9 cellular contexts compared by ENCODE assay signal in genomic region chr1:202162049-202162417, GRCh38. TPM values are rescaled to one million over a fixed set of nuclear protein-coding genes. Genes with fewer than 3 reads are reported as not detected.
DNase-seq lines count a peak whose midpoint lies in the region; ATAC-seq, FAIRE-seq and TF ChIP-seq lines count a peak whose summit lies in the region.
"Had no signal": no experiment of that assay in that cellular context is flagged by ENCODE, and none has a peak within 500 bp of the region (broad histone marks: within the 10 kb centered on the region; RNA-seq: fewer than 3 reads in every experiment).

No MANE protein-coding gene starts in this region.

- H3K9me3 ChIP-seq in K562 (replicated peaks; ENCODE audit: control insufficient read depth, insufficient read depth, low read depth, low read length) = no peaks in the 10 kb centered on the region
- H3K9me3 ChIP-seq: MG63 had no signal

- peak in 3 of 5 experiments; percentile 21 to 82 (median 49) for DNase-seq in T-helper 2 cell
- peak; percentile 73 to 85 (median 74) for DNase-seq in K562 (ENCODE audit: extremely low read depth in 1 of 4, low spot score in 3 of 4)
- DNase-seq in stimulated activated effector memory CD8-positive, alpha-beta T cell treated with anti-CD3 and anti-CD28 coated beads, Interleukin-12 subunit alpha, Interleukin-12 subunit beta, amount 100 ng/mL, for 72 hours (ENCODE audit: low spot score in 2 of 2) = peak; percentile 55 to 81
- DNase-seq in middle frontal gyrus (ENCODE audit: extremely low spot score, low spot score) = no peak
- no peak for DNase-seq in MCF 10A (ENCODE audit: unreplicated experiment)
- no peak for DNase-seq in NCI-H187 treated with DMSO at 0.1 percent for 48 hours (lab: John Stamatoyannopoulos, UW)
- DNase-seq: MG63 had no signal

- POLR2A ChIA-PET in K562 (lab: Yijun Ruan, JAX) (interaction anchor here (0.6 to 2.9 kb wide), 9 partner anchors 7 to 683 kb away, joined by 3 to 21 read pairs (median 3); no protein-coding TSS in a partner anchor), MCF 10A (lab: Yijun Ruan, JAX) (no interaction called here)

- no peaks in the 10 kb centered on the region for H3K9me1 ChIP-seq in K562 (ENCODE audit: control insufficient read depth, insufficient read depth, low read length)

- no peak for FAIRE-seq in K562 (lab: Jason Lieb, UNC)

- intact Hi-C loops in K562 (cut with micrococcal nuclease) = no loop called here
- intact Hi-C loops in MCF 10A (cut with micrococcal nuclease) = no loop called here

- H2AFZ ChIP-seq in K562 (ENCODE audit: low read depth, low read length) = peak overlapping the region; percentile 54

- H3K27ac Mint-ChIP-seq in stimulated activated effector memory CD8-positive, alpha-beta T cell treated with anti-CD3 and anti-CD28 coated beads, Interleukin-12 subunit alpha, Interleukin-12 subunit beta, amount 100 ng/mL, for 72 hours = peak overlapping the region; percentile 99
- H3K27ac Mint-ChIP-seq in MCF 10A (ENCODE audit: low read depth, unreplicated experiment) = no peak overlapping the region

- no peak for TF ChIP-seq POLR2A in K562 (conservative IDR thresholded peaks at IDR 0.05)

- peak; percentile 51 for TF ChIP-seq EP300 in K562 (IDR thresholded peaks at IDR 0.05; ENCODE audit: low read length)

- in situ Hi-C loops in K562 (cut with MboI) = no loop called here

- H3K4me2 ChIP-seq in K562 (ENCODE audit: insufficient read depth, low read length) = peak overlapping the region; percentile 90

- peak overlapping the region; percentile 100 for H3K4me3 Mint-ChIP-seq in stimulated activated effector memory CD8-positive, alpha-beta T cell treated with anti-CD3 and anti-CD28 coated beads, Interleukin-12 subunit alpha, Interleukin-12 subunit beta, amount 100 ng/mL, for 72 hours
- no peak overlapping the region for H3K4me3 Mint-ChIP-seq in MCF 10A (ENCODE audit: unreplicated experiment)

- H3K36me3 ChIP-seq in K562 (ENCODE audit: control insufficient read depth, insufficient read depth, low read length) = peaks cover 19% of the 10 kb centered on the region; the same call in 2 of the 3 replicates
- H3K36me3 ChIP-seq: MG63 had no signal

- peaks cover 53% of the 10 kb centered on the region for H3K36me3 Mint-ChIP-seq in stimulated activated effector memory CD8-positive, alpha-beta T cell treated with anti-CD3 and anti-CD28 coated beads, Interleukin-12 subunit alpha, Interleukin-12 subunit beta, amount 100 ng/mL, for 72 hours
- H3K36me3 Mint-ChIP-seq in MCF 10A (ENCODE audit: insufficient read depth, unreplicated experiment) = peaks cover 6% of the 10 kb centered on the region

- peak overlapping the region; percentile 57 for H3K4me3 ChIP-seq in K562
- H3K4me3 ChIP-seq: MG63 had no signal

- peak overlapping the region; percentile 89 to 91 for H3K9ac ChIP-seq in K562 (ENCODE audit: insufficient read depth in 1 of 2, low read depth in 2 of 2, low read length in 2 of 2)

- CTCF ChIA-PET in K562 (lab: Yijun Ruan, JAX; ENCODE audit: low intra/inter-chr PET ratio) = no interaction called here
- CTCF ChIA-PET in MCF 10A (lab: Yijun Ruan, JAX) = interaction anchor here (1.2 to 4.5 kb wide), 4 partner anchors 23 to 30 kb away, joined by 4 to 18 read pairs (median 10); no protein-coding TSS in a partner anchor

- H3K79me2 ChIP-seq in K562 (ENCODE audit: control insufficient read depth, insufficient read depth, low read length) = peaks cover 98% of the 10 kb centered on the region

- no peaks in the 10 kb centered on the region for H3K9me3 Mint-ChIP-seq in stimulated activated effector memory CD8-positive, alpha-beta T cell treated with anti-CD3 and anti-CD28 coated beads, Interleukin-12 subunit alpha, Interleukin-12 subunit beta, amount 100 ng/mL, for 72 hours
- no peaks in the 10 kb centered on the region for H3K9me3 Mint-ChIP-seq in MCF 10A (ENCODE audit: unreplicated experiment)

- TF ChIP-seq RAD21 in K562 (CRISPR knock-in tag; conservative IDR thresholded peaks at IDR 0.05 in 1 of 2, IDR thresholded peaks at IDR 0.05 in 1 of 2) = no peak

- ATAC-seq in GM21825 (IDR thresholded peaks at IDR 0.05; ENCODE audit: unreplicated experiment) (peak; percentile 36), K562 (peak; percentile 11), HG03460 (IDR thresholded peaks at IDR 0.05; ENCODE audit: unreplicated experiment) (no peak)
- peak; percentile 48 for ATAC-seq in stimulated activated effector memory CD8-positive, alpha-beta T cell treated with anti-CD3 and anti-CD28 coated beads, Interleukin-12 subunit alpha, Interleukin-12 subunit beta, amount 100 ng/mL, for 72 hours

- BruUV-seq in K562 (replicated peaks; lab: Mats Ljungman, UMichigan) (no TSS peak), MCF 10A (replicated peaks; lab: Mats Ljungman, UMichigan) (no TSS peak)

- H3K4me1 ChIP-seq in K562 (replicated peaks in 1 of 2; ENCODE audit: control insufficient read depth in 2 of 2, insufficient read depth in 2 of 2, low read length in 2 of 2) = peaks cover 84 to 90% of the 10 kb centered on the region in 2 experiments

- no peaks in the 10 kb centered on the region for H4K20me1 ChIP-seq in K562 (replicated peaks; ENCODE audit: control insufficient read depth, insufficient read depth, low read length)

- H3K27ac ChIP-seq in K562 (ENCODE audit: extremely low read depth, low read depth, low read length) = peak overlapping the region; percentile 99

- TF ChIP-seq CTCF in K562 (IDR thresholded peaks at IDR 0.05 in 2 of 3, conservative IDR thresholded peaks at IDR 0.05 in 1 of 3; ENCODE audit: insufficient read depth in 2 of 3, low read depth in 1 of 3, low read length in 3 of 3) = no peak
- no peak for TF ChIP-seq CTCF in MCF 10A (IDR thresholded peaks at IDR 0.05; ENCODE audit: unreplicated experiment)

- WGBS in K562 (ENCODE audit: insufficient coverage, low coverage, missing lambda C conversion rate) = 0% methylated on average over 3 of the region's 4 CpGs

- peaks cover 97% of the 10 kb centered on the region for H3K4me1 Mint-ChIP-seq in stimulated activated effector memory CD8-positive, alpha-beta T cell treated with anti-CD3 and anti-CD28 coated beads, Interleukin-12 subunit alpha, Interleukin-12 subunit beta, amount 100 ng/mL, for 72 hours
- H3K4me1 Mint-ChIP-seq in MCF 10A (ENCODE audit: insufficient read depth, unreplicated experiment) = peaks cover 7% of the 10 kb centered on the region

- no peaks in the 10 kb centered on the region for H3K27me3 ChIP-seq in K562 (ENCODE audit: control insufficient read depth in 2 of 2, insufficient read depth in 2 of 2, low read length in 2 of 2)
- H3K27me3 ChIP-seq: MG63 had no signal

- H3K27me3 Mint-ChIP-seq in MCF 10A (ENCODE audit: insufficient read depth, unreplicated experiment) = peaks cover 11% of the 10 kb centered on the region

RNA-seq across cellular contexts. Expression of gene PTPN7, which starts 1.6 kb away (rescaled TPM):
- 135 and 260 TPM in 2 replicates for total RNA-seq in K562 (2011; cell fraction: chromatin; rRNA removed; ENCODE audit: low replicate concordance)
- total RNA-seq in K562 (2011; cell fraction: nucleolus; rRNA removed) = 174 and 175 TPM in 2 replicates
- 146 and 165 TPM in 2 replicates for total RNA-seq in K562 (2011; cell fraction: nucleoplasm; rRNA removed)
- total RNA-seq in K562 (2014; rRNA removed) (121 and 126 TPM in 2 replicates), K562 (2014; rRNA removed; fragmentation: Illumina TruSeq; extraction: Trizol) (61.7 and 65.6 TPM in 2 replicates), K562 (2015; rRNA removed; fragmentation: Illumina TruSeq; extraction: Trizol) (116 and 120 TPM in 2 replicates), K562 (2021) (112 and 139 TPM in 2 replicates), MCF 10A (2022) (not detected in 2 replicates)
- polyA plus RNA-seq in K562 (2011; rRNA removed) (80.7 and 176 TPM in 2 replicates), K562 (2014; fragmentation: Illumina TruSeq; extraction: Trizol) (144 and 189 TPM in 2 replicates), K562 (2014; fragmentation: Nextera tagmentation; extraction: Ambion mirVana) (10 to 100 TPM; 18.7 to 19.8 TPM), K562 (2014; rRNA removed) (123 and 128 TPM in 2 replicates)
- polyA plus RNA-seq in K562 (2011; cell fraction: cytosol; rRNA removed) = 155 and 163 TPM in 2 replicates
- polyA plus RNA-seq in K562 (2011; cell fraction: nucleus; rRNA removed) = 215 and 278 TPM in 2 replicates
- polyA plus RNA-seq in K562 (2012) = 146 and 171 TPM in 2 replicates
- polyA minus RNA-seq in K562 (2011; rRNA and poly(A)+ RNA removed) = 58.0 and 78.3 TPM in 2 replicates
- polyA minus RNA-seq in K562 (2011; cell fraction: cytosol; rRNA and poly(A)+ RNA removed) = 54.1 and 65.3 TPM in 2 replicates
- polyA minus RNA-seq in K562 (2011; cell fraction: nucleus; rRNA and poly(A)+ RNA removed) = 38.1 and 80.1 TPM in 2 replicates

RNA-seq across cellular contexts. Expression of gene ARL8A, which starts 17.5 kb away (rescaled TPM):
- total RNA-seq in K562 (2011; cell fraction: chromatin; rRNA removed; ENCODE audit: low replicate concordance) = 15.5 and 36.2 TPM in 2 replicates
- 13.9 and 24.0 TPM in 2 replicates for total RNA-seq in K562 (2011; cell fraction: nucleolus; rRNA removed)
- total RNA-seq in K562 (2011; cell fraction: nucleoplasm; rRNA removed) = 13.5 and 19.8 TPM in 2 replicates
- total RNA-seq in K562 (2014; rRNA removed) = 13.1 and 21.8 TPM in 2 replicates
- 7.9 and 9.2 TPM in 2 replicates for total RNA-seq in K562 (2014; rRNA removed; fragmentation: Illumina TruSeq; extraction: Trizol)
- total RNA-seq in K562 (2015; rRNA removed; fragmentation: Illumina TruSeq; extraction: Trizol) = 11.1 and 11.8 TPM in 2 replicates
- total RNA-seq in K562 (2021) = 19.1 and 22.7 TPM in 2 replicates
- polyA plus RNA-seq in K562 (2011; rRNA removed) = 27.3 and 58.1 TPM in 2 replicates
- 17.5 and 24.2 TPM in 2 replicates for polyA plus RNA-seq in K562 (2011; cell fraction: cytosol; rRNA removed)
- polyA plus RNA-seq in K562 (2011; cell fraction: nucleus; rRNA removed) = 31.3 and 39.1 TPM in 2 replicates
- 21.7 and 25.7 TPM in 2 replicates for polyA plus RNA-seq in K562 (2012)
- polyA plus RNA-seq in K562 (2014; fragmentation: Illumina TruSeq; extraction: Trizol) = 11.4 and 15.9 TPM in 2 replicates
- polyA plus RNA-seq in K562 (2014; fragmentation: Nextera tagmentation; extraction: Ambion mirVana) = under 1 TPM; 0.17 to 0.32 TPM
- 15.3 and 15.6 TPM in 2 replicates for polyA plus RNA-seq in K562 (2014; rRNA removed)
- polyA minus RNA-seq in K562 (2011; rRNA and poly(A)+ RNA removed) = 12.5 and 17.4 TPM in 2 replicates
- polyA minus RNA-seq in K562 (2011; cell fraction: cytosol; rRNA and poly(A)+ RNA removed) = 11.4 and 13.7 TPM in 2 replicates
- polyA minus RNA-seq in K562 (2011; cell fraction: nucleus; rRNA and poly(A)+ RNA removed) = 3.4 and 10.0 TPM in 2 replicates
- 94.8 and 126 TPM in 2 replicates for total RNA-seq in MCF 10A (2022)

RNA-seq across cellular contexts. Expression of gene LGR6, which starts 31.6 kb away (rescaled TPM):
- total RNA-seq in K562 (2011; cell fraction: chromatin; rRNA removed; ENCODE audit: low replicate concordance) = 0.72 and 0.77 TPM in 2 replicates
- 0.17 and 0.79 TPM in 2 replicates for total RNA-seq in K562 (2011; cell fraction: nucleolus; rRNA removed)
- total RNA-seq in K562 (2011; cell fraction: nucleoplasm; rRNA removed) = 0.66 and 0.76 TPM in 2 replicates
- total RNA-seq in K562 (2014; rRNA removed) = 0.12 and 0.45 TPM in 2 replicates
- total RNA-seq in K562 (2014; rRNA removed; fragmentation: Illumina TruSeq; extraction: Trizol) = 0.11 and 0.13 TPM in 2 replicates
- total RNA-seq in K562 (2015; rRNA removed; fragmentation: Illumina TruSeq; extraction: Trizol) = 0.26 and 0.29 TPM in 2 replicates
- total RNA-seq in K562 (2021) = 0.20 and 0.31 TPM in 2 replicates
- 0.14 and 0.47 TPM in 2 replicates for polyA plus RNA-seq in K562 (2011; rRNA removed)
- 0.22 and 0.24 TPM in 2 replicates for polyA plus RNA-seq in K562 (2011; cell fraction: cytosol; rRNA removed)
- polyA plus RNA-seq in K562 (2011; cell fraction: nucleus; rRNA removed) = 1.2 and 1.8 TPM in 2 replicates
- 0.26 and 0.96 TPM in 2 replicates for polyA plus RNA-seq in K562 (2012)
- 0.21 and 0.54 TPM in 2 replicates for polyA plus RNA-seq in K562 (2014; fragmentation: Illumina TruSeq; extraction: Trizol)
- under 1 TPM in 1 of 2 experiments, not detected in 1; 0.01 TPM for polyA plus RNA-seq in K562 (2014; fragmentation: Nextera tagmentation; extraction: Ambion mirVana)
- 0.12 and 0.42 TPM in 2 replicates for polyA plus RNA-seq in K562 (2014; rRNA removed)
- polyA minus RNA-seq in K562 (2011; rRNA and poly(A)+ RNA removed) = not detected in 2 replicates
- not detected in 2 replicates for polyA minus RNA-seq in K562 (2011; cell fraction: cytosol; rRNA and poly(A)+ RNA removed)
- 0.40 and 0.89 TPM in 2 replicates for polyA minus RNA-seq in K562 (2011; cell fraction: nucleus; rRNA and poly(A)+ RNA removed)
- 0.32 and 0.56 TPM in 2 replicates for total RNA-seq in MCF 10A (2022)

RNA-seq across cellular contexts. Expression of gene GPR37L1, which starts 39.3 kb away (rescaled TPM):
- not detected in 2 replicates for total RNA-seq in K562 (2011; cell fraction: chromatin; rRNA removed; ENCODE audit: low replicate concordance)
- under 0.01 TPM in 2 replicates for total RNA-seq in K562 (2011; cell fraction: nucleolus; rRNA removed)
- total RNA-seq in K562 (2011; cell fraction: nucleoplasm; rRNA removed) = not detected in 2 replicates
- total RNA-seq in K562 (2014; rRNA removed) (not detected in 2 replicates), K562 (2014; rRNA removed; fragmentation: Illumina TruSeq; extraction: Trizol) (not detected in 2 replicates), K562 (2015; rRNA removed; fragmentation: Illumina TruSeq; extraction: Trizol) (not detected in 2 replicates), K562 (2021) (not detected in 2 replicates), MCF 10A (2022) (not detected in 2 replicates)
- polyA plus RNA-seq in K562 (2011; rRNA removed) (0.01 TPM in 1 of 2 replicates, not detected in the other), K562 (2014; fragmentation: Illumina TruSeq; extraction: Trizol) (not detected in 2 replicates), K562 (2014; fragmentation: Nextera tagmentation; extraction: Ambion mirVana) (not detected), K562 (2014; rRNA removed) (not detected in 2 replicates)
- 0.01 TPM in 1 of 2 replicates, not detected in the other for polyA plus RNA-seq in K562 (2011; cell fraction: cytosol; rRNA removed)
- 0.01 TPM in 1 of 2 replicates, not detected in the other for polyA plus RNA-seq in K562 (2011; cell fraction: nucleus; rRNA removed)
- polyA plus RNA-seq in K562 (2012) = 0.07 TPM in 2 replicates
- not detected in 2 replicates for polyA minus RNA-seq in K562 (2011; rRNA and poly(A)+ RNA removed)
- polyA minus RNA-seq in K562 (2011; cell fraction: cytosol; rRNA and poly(A)+ RNA removed) = not detected in 2 replicates
- not detected in 2 replicates for polyA minus RNA-seq in K562 (2011; cell fraction: nucleus; rRNA and poly(A)+ RNA removed)

Comparison
In these comparisons a context has a peak if more than half of its experiments do, and no peak if none do; other contexts are left out.
1. DNase-seq: peak in T-helper 2 cell (3 of 5), K562 (4 of 4) and stimulated activated effector memory CD8-positive, alpha-beta T cell treated with anti-CD3 and anti-CD28 coated beads, Interleukin-12 subunit alpha, Interleukin-12 subunit beta, amount 100 ng/mL, for 72 hours (2 of 2); none in middle frontal gyrus (single experiment), MCF 10A (single experiment) and NCI-H187 treated with DMSO at 0.1 percent for 48 hours (single experiment).
2. RNA of gene PTPN7, which starts 1.6 kb away (total RNA-seq): 61.7 to 260 TPM in K562; not detected in MCF 10A; every median in the first group is over 10 times any median in the second.